In genomic region chr17:81210868-81211267, GRCh38 we compare ENCODE assay signal across 1 cellular context.
TF ChIP-seq lines count a peak whose summit lies in the region.

No MANE protein-coding gene starts in this region.

TF ChIP-seq in HepG2, 621 proteins besides CTCF, POLR2A, EP300 and RAD21:
- TF ChIP-seq STAG1 (CRISPR knock-in tag; IDR thresholded peaks at IDR 0.05) (peak; percentile 5; the same call in 1 of the 2 replicates), SP4 (CRISPR knock-in tag; IDR thresholded peaks at IDR 0.05) (no peak), GABPB1 (CRISPR knock-in tag; IDR thresholded peaks at IDR 0.05) (no peak), ZNF280D (CRISPR knock-in tag; IDR thresholded peaks at IDR 0.05) (no peak), ZSCAN22 (CRISPR knock-in tag; IDR thresholded peaks at IDR 0.05) (no peak), KDM5A (IDR thresholded peaks at IDR 0.05; ENCODE audit: borderline replicate concordance, low read length) (no peak)
